ENCODE assay signal across 28 cellular contexts in the genomic region with DNA sequence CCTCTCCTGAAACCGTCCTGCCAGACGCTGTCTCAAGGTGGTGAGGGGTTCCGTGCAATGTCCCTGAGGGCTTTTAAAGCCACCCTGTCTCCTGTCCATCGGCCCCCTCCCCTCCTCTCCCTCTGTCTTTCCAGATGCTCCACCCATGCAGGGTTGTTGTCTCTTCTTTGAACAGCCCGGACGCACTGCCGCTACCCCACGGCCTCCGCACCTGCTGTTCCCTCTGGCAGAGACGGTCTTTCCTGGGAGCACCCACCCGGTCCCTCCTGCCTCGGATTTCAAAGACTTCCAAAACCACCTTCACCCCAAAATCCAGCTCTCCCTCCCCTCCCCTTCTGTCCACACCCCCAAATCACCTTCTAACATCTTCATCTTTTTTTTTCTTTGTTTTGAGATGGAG. TPM values are rescaled to one million over a fixed set of nuclear protein-coding genes. Genes with fewer than 3 reads are reported as not detected.
"Had no signal": no experiment of that assay in that cellular context is flagged by ENCODE, and none has a peak within 500 bp of the region (broad histone marks: within the 10 kb centered on the region; RNA-seq: fewer than 3 reads in every experiment).

No MANE protein-coding gene starts in this region.

- DNase-seq: activated CD4-positive, alpha-beta memory T cell treated with anti-CD3 and anti-CD28 coated beads, Interleukin-2, amount 10 ng/mL, durations not matched to agents 7 days and 5 days; activated CD4-positive, alpha-beta T cell treated with anti-CD3 and anti-CD28 coated beads for 1 hour; activated CD4-positive, alpha-beta T cell treated with anti-CD3 and anti-CD28 coated beads for 48 hours; activated CD4-positive, CD25-positive, alpha-beta regulatory T cell; activated CD8-positive, alpha-beta memory T cell treated with anti-CD3 and anti-CD28 coated beads for 24 hours; activated CD8-positive, alpha-beta memory T cell treated with anti-CD3 and anti-CD28 coated beads, Interleukin-2, amount 10 ng/mL, durations not matched to agents 7 days and 5 days; activated CD8-positive, alpha-beta memory T cell treated with anti-CD3 and anti-CD28 coated beads, Interleukin-2, amount 50 U/mL, for 48 hours; activated effector memory CD4-positive, alpha-beta T cell treated with Interleukin-2 at 50 U/mL for 16 hours; activated naive CD4-positive, alpha-beta T cell treated with anti-CD3 and anti-CD28 coated beads, Interleukin-2, amount 10 ng/mL, durations not matched to agents 7 days and 5 days; activated naive CD8-positive, alpha-beta T cell treated with anti-CD3 and anti-CD28 coated beads for 36 hours; activated T-cell treated with anti-CD3 and anti-CD28 coated beads, Interleukin-2, amount 50 U/mL, for 48 hours; amniotic stem cell; brain microvascular endothelial cell; NCI-H1105; NCI-H1417 treated with DMSO at 0.1 percent for 48 hours; NCI-H1694 treated with DMSO at 0.1 percent for 48 hours; NCI-H2029; NCI-H345; NCI-H524 treated with DMSO at 0.1 percent for 48 hours; PC-9; Right ventricle myocardium superior; T1000; WERI-Rb-1 had no signal

- H3K4me2 ChIP-seq: PC-9 had no signal

- H3K36me3 ChIP-seq: brain microvascular endothelial cell, WERI-Rb-1 had no signal

- H3K4me1 Mint-ChIP-seq: activated CD4-positive, alpha-beta memory T cell treated with anti-CD3 and anti-CD28 coated beads, Interleukin-2, amount 10 ng/mL, durations not matched to agents 7 days and 5 days; activated CD8-positive, alpha-beta memory T cell treated with anti-CD3 and anti-CD28 coated beads, Interleukin-2, amount 10 ng/mL, durations not matched to agents 7 days and 5 days; activated naive CD4-positive, alpha-beta T cell treated with anti-CD3 and anti-CD28 coated beads, Interleukin-2, amount 10 ng/mL, durations not matched to agents 7 days and 5 days; central memory CD8-positive, alpha-beta T cell had no signal

- H3K27ac ChIP-seq: brain microvascular endothelial cell, PC-9, RWPE1, WERI-Rb-1 had no signal

- H2AFZ ChIP-seq: PC-9 had no signal

- H3K36me3 Mint-ChIP-seq: activated CD8-positive, alpha-beta memory T cell treated with anti-CD3 and anti-CD28 coated beads, Interleukin-2, amount 10 ng/mL, durations not matched to agents 7 days and 5 days; activated naive CD4-positive, alpha-beta T cell treated with anti-CD3 and anti-CD28 coated beads, Interleukin-2, amount 10 ng/mL, durations not matched to agents 7 days and 5 days; activated naive CD8-positive, alpha-beta T cell treated with anti-CD3 and anti-CD28 coated beads for 36 hours had no signal

- H3K4me3 ChIP-seq: PC-9 had no signal

- H3K4me3 Mint-ChIP-seq: activated CD4-positive, alpha-beta memory T cell treated with anti-CD3 and anti-CD28 coated beads, Interleukin-2, amount 10 ng/mL, durations not matched to agents 7 days and 5 days; activated CD8-positive, alpha-beta memory T cell treated with anti-CD3 and anti-CD28 coated beads, Interleukin-2, amount 10 ng/mL, durations not matched to agents 7 days and 5 days; activated naive CD4-positive, alpha-beta T cell treated with anti-CD3 and anti-CD28 coated beads, Interleukin-2, amount 10 ng/mL, durations not matched to agents 7 days and 5 days; activated naive CD8-positive, alpha-beta T cell treated with anti-CD3 and anti-CD28 coated beads for 36 hours; central memory CD8-positive, alpha-beta T cell had no signal

- H3K27me3 Mint-ChIP-seq: activated CD4-positive, alpha-beta memory T cell treated with anti-CD3 and anti-CD28 coated beads, Interleukin-2, amount 10 ng/mL, durations not matched to agents 7 days and 5 days; activated naive CD8-positive, alpha-beta T cell treated with anti-CD3 and anti-CD28 coated beads for 36 hours; central memory CD8-positive, alpha-beta T cell had no signal

- H3K9me3 Mint-ChIP-seq: activated CD4-positive, alpha-beta memory T cell treated with anti-CD3 and anti-CD28 coated beads, Interleukin-2, amount 10 ng/mL, durations not matched to agents 7 days and 5 days; activated naive CD4-positive, alpha-beta T cell treated with anti-CD3 and anti-CD28 coated beads, Interleukin-2, amount 10 ng/mL, durations not matched to agents 7 days and 5 days; activated naive CD8-positive, alpha-beta T cell treated with anti-CD3 and anti-CD28 coated beads for 36 hours; central memory CD8-positive, alpha-beta T cell had no signal

- ATAC-seq: activated CD8-positive, alpha-beta memory T cell treated with anti-CD3 and anti-CD28 coated beads, Interleukin-2, amount 10 ng/mL, durations not matched to agents 7 days and 5 days had no signal

- H3K27me3 ChIP-seq: brain microvascular endothelial cell had no signal

- H3K27ac Mint-ChIP-seq: activated CD4-positive, alpha-beta memory T cell treated with anti-CD3 and anti-CD28 coated beads, Interleukin-2, amount 10 ng/mL, durations not matched to agents 7 days and 5 days; activated CD8-positive, alpha-beta memory T cell treated with anti-CD3 and anti-CD28 coated beads, Interleukin-2, amount 10 ng/mL, durations not matched to agents 7 days and 5 days; activated naive CD4-positive, alpha-beta T cell treated with anti-CD3 and anti-CD28 coated beads, Interleukin-2, amount 10 ng/mL, durations not matched to agents 7 days and 5 days; activated naive CD8-positive, alpha-beta T cell treated with anti-CD3 and anti-CD28 coated beads for 36 hours had no signal

RNA-seq across cellular contexts. Expression of gene ASMT, which starts 4.1 kb away (rescaled TPM):
- total RNA-seq: M059J; NCI-H460; PC-9; Right ventricle myocardium superior; T-helper 2 cell treated with Interferon-gamma antibody and Interleukin-4, amounts not matched to agents 100 ng/mL and 5 ng/mL, for 36 hours had no signal
